In genomic region chr1:84247425-84248220, GRCh38 we compare ENCODE assay signal across 11 cellular contexts. TPM values are rescaled to one million over a fixed set of nuclear protein-coding genes. Genes with fewer than 3 reads are reported as not detected.
DNase-seq lines count a peak whose midpoint lies in the region; ATAC-seq and TF ChIP-seq lines count a peak whose summit lies in the region.
"Had no signal": no experiment of that assay in that cellular context is flagged by ENCODE, and none has a peak within 500 bp of the region (broad histone marks: within the 10 kb centered on the region; RNA-seq: fewer than 3 reads in every experiment).

No MANE protein-coding gene starts in this region.

- TF ChIP-seq CTCF in Panc1 (IDR thresholded peaks at IDR 0.05) = no peak

- H3K36me3 ChIP-seq in Panc1 (ENCODE audit: control insufficient read depth, insufficient read depth, low read length) = no peaks in the 10 kb centered on the region

- ATAC-seq in GM18873 (IDR thresholded peaks at IDR 0.05; ENCODE audit: low FRiP score, unreplicated experiment) = peak; percentile 76
- ATAC-seq in Panc1 = peak; percentile 98
- ATAC-seq: left ventricle myocardium superior, Right ventricle myocardium inferior had no signal

- H3K9me3 ChIP-seq in Panc1 (ENCODE audit: control insufficient read depth, insufficient read depth, low read depth, low read length) = peaks cover 22% of the 10 kb centered on the region

- in situ Hi-C loops in Panc1 (cut with HindIII; ENCODE audit: low pct_unique_long_range_greater_than_20kb, low sequenced_read_pairs) = no loop called here

- peak overlapping the region; percentile 11 to 34 for H3K4me3 ChIP-seq in Panc1 (ENCODE audit: low read depth in 2 of 2, low read length in 2 of 2)

- CTCF ChIA-PET in Panc1 (lab: Charles Lee) = interaction anchor here (0.6 kb wide), 1 partner anchor 55 kb away, joined by 4 read pairs; no protein-coding TSS in a partner anchor

- intact Hi-C loops in Panc1 (cut with micrococcal nuclease; ENCODE audit: unreplicated experiment) = no loop called here

- peak overlapping the region; percentile 65 for H3K27ac ChIP-seq in Panc1 (ENCODE audit: low read length)
- peak overlapping the region; percentile 71 for H3K27ac ChIP-seq in epithelial cell of prostate
- no peak overlapping the region for H3K27ac ChIP-seq in substantia nigra (ENCODE audit: low read depth, low read length, poor library complexity, severe bottlenecking)

- H3K27me3 ChIP-seq in Panc1 (ENCODE audit: control insufficient read depth, insufficient read depth, low read length) = no peaks in the 10 kb centered on the region

- H3K4me1 ChIP-seq in Panc1 (ENCODE audit: control insufficient read depth, insufficient read depth, low read length) = peaks cover 27% of the 10 kb centered on the region

- peak; percentile 100 for DNase-seq in Panc1 (ENCODE audit: low read depth, low spot score)
- peak; percentile 66 for DNase-seq in epithelial cell of prostate (ENCODE audit: low read depth, low spot score)
- DNase-seq in renal cortical epithelial cell (ENCODE audit: low read depth) = peak; percentile 28
- DNase-seq in DMS53 treated with DMSO at 0.1 percent for 48 hours (lab: John Stamatoyannopoulos, UW; ENCODE audit: unreplicated experiment) = no peak
- DNase-seq in substantia nigra (lab: John Stamatoyannopoulos, UW) = no peak
- DNase-seq in NCI-H2227 (lab: John Stamatoyannopoulos, UW; ENCODE audit: unreplicated experiment) = no peak
- DNase-seq: activated CD8-positive, alpha-beta memory T cell treated with anti-CD3 and anti-CD28 coated beads, Interleukin-2, amount 50 U/mL, for 4 hours; left ventricle myocardium superior; NCI-H146 had no signal

- BruUV-seq in Panc1 (replicated peaks; lab: Mats Ljungman, UMichigan) = no TSS peak

- POLR2A ChIA-PET in Panc1 (lab: Charles Lee) = no interaction called here

RNA-seq across cellular contexts. Expression of gene SAMD13, which starts 53.9 kb away (rescaled TPM):
- total RNA-seq in Panc1 (2021; ENCODE audit: unreplicated experiment) (2.2 TPM), renal cortical epithelial cell (0.80 and 1.2 TPM in 2 replicates)
- polyA plus RNA-seq in Panc1 (2012; ENCODE audit: insufficient read length) = 1.0 TPM

Comparison
In these comparisons a context has a peak if more than half of its experiments do, and no peak if none do; other contexts are left out.
1. DNase-seq: peak in Panc1 (single experiment), epithelial cell of prostate (single experiment) and renal cortical epithelial cell (single experiment); none in DMS53 treated with DMSO at 0.1 percent for 48 hours (single experiment), substantia nigra (0 of 49) and NCI-H2227 (single experiment).